Comparison of ENCODE assay signal across 8 cellular contexts in genomic region chr2:85888020-85888744, GRCh38. TPM values are rescaled to one million over a fixed set of nuclear protein-coding genes. Genes with fewer than 3 reads are reported as not detected.
DNase-seq lines count a peak whose midpoint lies in the region; ATAC-seq and TF ChIP-seq lines count a peak whose summit lies in the region.

No MANE protein-coding gene starts in this region.

- TF ChIP-seq POLR2A in sigmoid colon (IDR thresholded peaks at IDR 0.05): no peak

- H3K9me2 ChIP-seq in PC-9 (ENCODE audit: insufficient read depth): no peaks in the 10 kb centered on the region

- H3K27ac Mint-ChIP-seq in activated naive CD4-positive, alpha-beta T cell treated with anti-CD3 and anti-CD28 coated beads, Interleukin-2, amount 50 U/mL, for 24 hours: peak overlapping the region; percentile 84

- peak overlapping the region; percentile 90 for H3K4me3 ChIP-seq in cardiac muscle cell
- H3K4me3 ChIP-seq in PC-9: peak overlapping the region; percentile 88
- H3K4me3 ChIP-seq in sigmoid colon: peak overlapping the region; percentile 56 to 85 (median 78)

- peak; percentile 25 to 35 for DNase-seq in cardiac muscle cell (ENCODE audit: low read depth in 1 of 2, low spot score in 1 of 2)
- no peak for DNase-seq in cardiac septum (ENCODE audit: low spot score)
- DNase-seq in PC-9: no peak
- DNase-seq in left ventricle myocardium superior: peak; percentile 45
- DNase-seq in sigmoid colon: peak; percentile 75
- no peak for DNase-seq in superior temporal gyrus (ENCODE audit: extremely low spot score)
- DNase-seq in inferior parietal cortex (ENCODE audit: extremely low spot score): no peak

- peaks cover 6% of the 10 kb centered on the region for H3K4me1 ChIP-seq in cardiac muscle cell (ENCODE audit: low read depth)
- H3K4me1 ChIP-seq in PC-9 (replicated peaks; ENCODE audit: insufficient read depth): peaks cover 42% of the 10 kb centered on the region
- peaks cover 0 to 39% (median 29%) of the 10 kb centered on the region in 4 donors for H3K4me1 ChIP-seq in sigmoid colon

- H3K9me3 ChIP-seq in cardiac muscle cell (ENCODE audit: low read depth) (no peaks in the 10 kb centered on the region), PC-9 (ENCODE audit: insufficient read depth, low read depth) (no peaks in the 10 kb centered on the region), sigmoid colon (no peaks in the 10 kb centered on the region)

- peaks cover 7% of the 10 kb centered on the region; the same call in 1 of the 2 replicates for H3F3A ChIP-seq in PC-9 (ENCODE audit: insufficient read depth, low read depth)

- 1% methylated on average over 57 of the region's 57 CpGs for WGBS in sigmoid colon, 2 donors

- peak overlapping the region; percentile 81 for H2AFZ ChIP-seq in PC-9

- POLR2A ChIA-PET in PC-9 (lab: Charles Lee; ENCODE audit: unreplicated experiment): no interaction called here

- no peaks in the 10 kb centered on the region for H3K27me3 ChIP-seq in cardiac muscle cell
- no peaks in the 10 kb centered on the region for H3K27me3 ChIP-seq in PC-9 (ENCODE audit: insufficient read depth, low read depth)
- H3K27me3 ChIP-seq in sigmoid colon: no peaks in the 10 kb centered on the region

- ATAC-seq in left ventricle myocardium superior: peak; percentile 1

- no peak overlapping the region for H3K27ac ChIP-seq in cardiac muscle cell
- H3K27ac ChIP-seq in PC-9: no peak overlapping the region
- peak overlapping the region; percentile 83 to 85 (median 84) for H3K27ac ChIP-seq in sigmoid colon

- H3K4me3 Mint-ChIP-seq in activated naive CD4-positive, alpha-beta T cell treated with anti-CD3 and anti-CD28 coated beads, Interleukin-2, amount 50 U/mL, for 24 hours: peak overlapping the region; percentile 91

- peak overlapping the region; percentile 91 for H3K4me2 ChIP-seq in PC-9

- H4K20me1 ChIP-seq in PC-9 (ENCODE audit: insufficient read depth): no peaks in the 10 kb centered on the region; the same call in 1 of the 2 replicates

- no peak for TF ChIP-seq EP300 in sigmoid colon (IDR thresholded peaks at IDR 0.05)

- no peaks in the 10 kb centered on the region for H3K36me3 ChIP-seq in cardiac muscle cell
- no peaks in the 10 kb centered on the region for H3K36me3 ChIP-seq in PC-9 (ENCODE audit: low read depth)
- no peaks in the 10 kb centered on the region for H3K36me3 ChIP-seq in sigmoid colon

- TF ChIP-seq CTCF in cardiac muscle cell (IDR thresholded peaks at IDR 0.05; ENCODE audit: low read depth, low read length) (no peak), PC-9 (conservative IDR thresholded peaks at IDR 0.05) (no peak), sigmoid colon (IDR thresholded peaks at IDR 0.05) (peak in 1 of 4 experiments; percentile 7)

- CTCF ChIA-PET in PC-9 (lab: Charles Lee): interaction anchor here (0.6 to 1.8 kb wide), 5 partner anchors 61 to 653 kb away, joined by 3 to 15 read pairs (median 7); no protein-coding TSS in a partner anchor

- H3K9me3 Mint-ChIP-seq in activated naive CD4-positive, alpha-beta T cell treated with anti-CD3 and anti-CD28 coated beads, Interleukin-2, amount 50 U/mL, for 24 hours: no peaks in the 10 kb centered on the region

- H3K4me1 Mint-ChIP-seq in activated naive CD4-positive, alpha-beta T cell treated with anti-CD3 and anti-CD28 coated beads, Interleukin-2, amount 50 U/mL, for 24 hours: peaks cover 71% of the 10 kb centered on the region

- H3K79me2 ChIP-seq in PC-9 (ENCODE audit: low read depth): peaks cover 31% of the 10 kb centered on the region

- H3K27me3 Mint-ChIP-seq in activated naive CD4-positive, alpha-beta T cell treated with anti-CD3 and anti-CD28 coated beads, Interleukin-2, amount 50 U/mL, for 24 hours: no peaks in the 10 kb centered on the region

- peaks cover 4% of the 10 kb centered on the region for H3K36me3 Mint-ChIP-seq in activated naive CD4-positive, alpha-beta T cell treated with anti-CD3 and anti-CD28 coated beads, Interleukin-2, amount 50 U/mL, for 24 hours

- no TSS peak for BruUV-seq in PC-9 (replicated peaks; lab: Mats Ljungman, UMichigan)

- intact Hi-C loops in cardiac septum (cut with DNase I): loop anchor here (2.0 to 10.0 kb wide), 6 partner anchors 61 to 193 kb away; no protein-coding TSS in a partner anchor
- intact Hi-C loops in PC-9 (cut with micrococcal nuclease; ENCODE audit: unreplicated experiment): loop anchor here (2.0 to 5.0 kb wide), 4 partner anchors 39 to 174 kb away; no protein-coding TSS in a partner anchor
- intact Hi-C loops in left ventricle myocardium superior (cut with micrococcal nuclease): no loop called here
- intact Hi-C loops in sigmoid colon (cut with DNase I): loop anchor here (1.0 to 10.0 kb wide), 4 partner anchors 89 to 153 kb away; no protein-coding TSS in a partner anchor

RNA-seq across cellular contexts. Expression of gene ST3GAL5, which starts 0.6 kb away (rescaled TPM):
- 8.1 and 12.5 TPM in 2 replicates for total RNA-seq in cardiac muscle cell
- polyA plus RNA-seq in cardiac muscle cell: 5.7 and 11.9 TPM in 2 replicates
- 3.8 TPM for total RNA-seq in cardiac septum
- 5.9 and 7.2 TPM in 2 replicates for total RNA-seq in PC-9 (2021)
- total RNA-seq in left ventricle myocardium superior: 7.7 TPM
- total RNA-seq in sigmoid colon: 10 to 100 TPM; 16.1 to 24.2 (median 17.9) TPM
- 1 to 10 TPM; 2.8 to 9.7 (median 8.4) TPM for polyA plus RNA-seq in sigmoid colon

Comparison
In these comparisons a context has a peak if more than half of its experiments do, and no peak if none do; other contexts are left out.
1. DNase-seq: peak in cardiac muscle cell (2 of 2), left ventricle myocardium superior (single experiment) and sigmoid colon (single experiment); none in cardiac septum (single experiment), PC-9 (0 of 2), superior temporal gyrus (single experiment) and inferior parietal cortex (single experiment).
2. H3K27ac ChIP-seq: peak in sigmoid colon (4 of 4); none in cardiac muscle cell (single experiment) and PC-9 (single experiment).
3. Peak in every context shown above with its lines, with median percentiles within 50 percentile points of each other: H3K4me3 ChIP-seq.